ENCODE assay signal across 12 cellular contexts in genomic region chr14:78029471-78030372, GRCh38.
DNase-seq lines count a peak whose midpoint lies in the region; ATAC-seq and TF ChIP-seq lines count a peak whose summit lies in the region.
"Had no signal": no experiment of that assay in that cellular context is flagged by ENCODE, and none has a peak within 500 bp of the region (broad histone marks: within the 10 kb centered on the region; RNA-seq: fewer than 3 reads in every experiment).

No MANE protein-coding gene starts in this region.

- no peaks in the 10 kb centered on the region for H3K36me3 ChIP-seq in transverse colon

- H3K27ac Mint-ChIP-seq in nephron progenitor cell = no peak overlapping the region
- H3K27ac Mint-ChIP-seq: CD4-positive, alpha-beta memory T cell; nephron had no signal

- H3K4me3 ChIP-seq in astrocyte of the cerebellum (ENCODE audit: low read depth, low read length) = no peak overlapping the region
- no peak overlapping the region for H3K4me3 ChIP-seq in transverse colon

- H3K9me3 ChIP-seq in transverse colon = no peaks in the 10 kb centered on the region

- no peaks in the 10 kb centered on the region for H3K4me1 Mint-ChIP-seq in nephron progenitor cell
- H3K4me1 Mint-ChIP-seq: CD4-positive, alpha-beta memory T cell; nephron had no signal

- TF ChIP-seq POLR2A in transverse colon (IDR thresholded peaks at IDR 0.05) = no peak

- no peak overlapping the region for H3K27ac ChIP-seq in transverse colon
- H3K27ac ChIP-seq: RWPE1 had no signal

- no peaks in the 10 kb centered on the region for H3K36me3 Mint-ChIP-seq in nephron progenitor cell (ENCODE audit: low read depth)
- H3K36me3 Mint-ChIP-seq: CD4-positive, alpha-beta memory T cell had no signal

- TF ChIP-seq EP300 in transverse colon (IDR thresholded peaks at IDR 0.05; ENCODE audit: low read depth) = no peak

- H3K9me3 Mint-ChIP-seq in nephron progenitor cell = no peaks in the 10 kb centered on the region
- H3K9me3 Mint-ChIP-seq: nephron had no signal

- in situ Hi-C loops in astrocyte of the cerebellum (cut with HindIII; ENCODE audit: low sequenced_read_pairs) = no loop called here
- in situ Hi-C loops in transverse colon (cut with MboI; ENCODE audit: low pct_ligation_motif_present in 1 of 4, low pct_unique_long_range_greater_than_20kb in 1 of 4, low sequenced_read_pairs in 3 of 4) = no loop called here

- peaks cover 58% of the 10 kb centered on the region for H3K27me3 Mint-ChIP-seq in nephron progenitor cell (ENCODE audit: low read depth, poor library complexity)

- H3K4me1 ChIP-seq in transverse colon = no peaks in the 10 kb centered on the region

- ATAC-seq in HG02588 (IDR thresholded peaks at IDR 0.05; ENCODE audit: unreplicated experiment) = no peak
- ATAC-seq in HG03460 (IDR thresholded peaks at IDR 0.05; ENCODE audit: unreplicated experiment) = no peak

- TF ChIP-seq CTCF in astrocyte of the cerebellum (IDR thresholded peaks at IDR 0.05; ENCODE audit: low read depth, low read length, missing control alignments) (peak; percentile 53), nephron progenitor cell (IDR thresholded peaks at IDR 0.05) (no peak), transverse colon (IDR thresholded peaks at IDR 0.05) (no peak)

- peak; percentile 62 for DNase-seq in ELF-1 (ENCODE audit: low read depth, low spot score)
- peak; percentile 74 to 89 for DNase-seq in NCI-H2081 (lab: John Stamatoyannopoulos, UW)
- no peak for DNase-seq in astrocyte of the cerebellum (ENCODE audit: low read depth)
- peak; percentile 17 for DNase-seq in nephron progenitor cell
- no peak for DNase-seq in activated effector memory CD4-positive, alpha-beta T cell treated with anti-CD3 and anti-CD28 coated beads, Interleukin-2, amount 50 U/mL, for 16 hours
- no peak for DNase-seq in transverse colon
- DNase-seq: CD4-positive, alpha-beta memory T cell; stimulated activated CD4-positive, alpha-beta T cell treated with anti-CD3 and anti-CD28 coated beads, Interleukin-4, amount 100 ng/mL, for 24 hours had no signal

- 31 to 45% methylated on average over 14 to 18 of the region's 18 CpGs for whole genome bisulfite sequencing in transverse colon (ENCODE audit: low coverage in 1 of 2), 2 donors

- intact Hi-C loops in transverse colon (cut with DNase I; ENCODE audit: low total_unique reads) = no loop called here

- H3K27me3 ChIP-seq in transverse colon = peaks cover 12% of the 10 kb centered on the region

- H3K4me3 Mint-ChIP-seq in nephron progenitor cell = peak overlapping the region; percentile 62
- H3K4me3 Mint-ChIP-seq: CD4-positive, alpha-beta memory T cell; nephron had no signal

Comparison
In these comparisons a context has a peak if more than half of its experiments do, and no peak if none do; other contexts are left out.
1. DNase-seq: peak in ELF-1 (single experiment), NCI-H2081 (2 of 2) and nephron progenitor cell (single experiment); none in astrocyte of the cerebellum (single experiment), activated effector memory CD4-positive, alpha-beta T cell treated with anti-CD3 and anti-CD28 coated beads, Interleukin-2, amount 50 U/mL, for 16 hours (single experiment) and transverse colon (single experiment).